ENCODE assay signal across 17 cellular contexts in genomic region chr4:173883821-173884220, GRCh38.
A peak's percentile ranks its signal among the peaks of the same experiment; 100 is the strongest.
DNase-seq lines count a peak whose midpoint lies in the region; ATAC-seq and TF ChIP-seq lines count a peak whose summit lies in the region.
"Had no signal": no experiment of that assay in that cellular context is flagged by ENCODE, and none has a peak within 500 bp of the region (broad histone marks: within the 10 kb centered on the region; RNA-seq: fewer than 3 reads in every experiment).

No MANE protein-coding gene starts in this region.

- CTCF ChIA-PET in AG04450 (lab: Charles Lee): no interaction called here

- in situ Hi-C loops in GM13977 (cut with MboI; ENCODE audit: low pct_unique_long_range_greater_than_20kb, low sequenced_read_pairs, unreplicated experiment): no loop called here

- H3K27ac ChIP-seq in AG04450 (ENCODE audit: low read depth, low read length): no peak overlapping the region

- POLR2A ChIA-PET in AG04450 (lab: Yijun Ruan, JAX): no interaction called here

- ATAC-seq in omental fat pad (ENCODE audit: low FRiP score): peak; percentile 86
- ATAC-seq in HG02938 (IDR thresholded peaks at IDR 0.05; ENCODE audit: unreplicated experiment): no peak
- ATAC-seq in HG03460 (IDR thresholded peaks at IDR 0.05; ENCODE audit: unreplicated experiment): no peak

- no peaks in the 10 kb centered on the region for H3K36me3 ChIP-seq in MG63
- H3K36me3 ChIP-seq: HAP-1 had no signal

- H3K4me3 ChIP-seq in AG04450 (ENCODE audit: low read depth, low read length): no peak overlapping the region
- no peak overlapping the region for H3K4me3 ChIP-seq in MG63
- no peak overlapping the region for H3K4me3 ChIP-seq in fibroblast of mammary gland (ENCODE audit: control insufficient read depth, low read depth, low read length)
- H3K4me3 ChIP-seq: HAP-1 had no signal

- no peaks in the 10 kb centered on the region for H3K27me3 ChIP-seq in AG04450 (ENCODE audit: control insufficient read depth, insufficient read depth, low read length)
- no peaks in the 10 kb centered on the region for H3K27me3 ChIP-seq in MG63

- TF ChIP-seq CTCF in AG04450 (IDR thresholded peaks at IDR 0.05; ENCODE audit: low read depth, low read length) (no peak), fibroblast of mammary gland (conservative IDR thresholded peaks at IDR 0.05; ENCODE audit: control insufficient read depth, insufficient read depth, low read depth, low read length) (no peak), omental fat pad (IDR thresholded peaks at IDR 0.05) (no peak), GM13977 (IDR thresholded peaks at IDR 0.05; ENCODE audit: extremely low read depth, insufficient read depth, missing control alignments) (no peak)

- no peaks in the 10 kb centered on the region for H3K9me3 ChIP-seq in AG04450 (ENCODE audit: control insufficient read depth, insufficient read depth, low read length)
- no peaks in the 10 kb centered on the region for H3K9me3 ChIP-seq in MG63
- H3K9me3 ChIP-seq: Caco-2, HAP-1 had no signal

- DNase-seq in AG04450 (ENCODE audit: low read depth, low spot score) (peak; percentile 13), MG63 (peak; percentile 17), fibroblast of mammary gland (ENCODE audit: low read depth) (peak; percentile 55), omental fat pad (ENCODE audit: low spot score) (no peak), GM13977 (ENCODE audit: low spot score) (no peak), AG20443 (ENCODE audit: low spot score) (no peak)
- DNase-seq: Caco-2; CD4-positive, CD25-positive, alpha-beta regulatory T cell; DMS153; EL; NCI-H187; NCI-H446; NK-92 treated with Interleukin-12 subunit alpha and Interleukin-12 subunit beta, amount 100 ng/mL, for 24 hours; SIG-M5 had no signal

Comparison
In these comparisons a context has a peak if more than half of its experiments do, and no peak if none do; other contexts are left out.
1. DNase-seq: peak in AG04450 (single experiment), MG63 (single experiment) and fibroblast of mammary gland (single experiment); none in omental fat pad (single experiment), GM13977 (single experiment) and AG20443 (single experiment).